ENCODE assay signal across 17 cellular contexts in genomic region chr15:78052545-78052944, GRCh38. TPM values are rescaled to one million over a fixed set of nuclear protein-coding genes. Genes with fewer than 3 reads are reported as not detected.
DNase-seq lines count a peak whose midpoint lies in the region; ATAC-seq and TF ChIP-seq lines count a peak whose summit lies in the region.
"Had no signal": no experiment of that assay in that cellular context is flagged by ENCODE, and none has a peak within 500 bp of the region (broad histone marks: within the 10 kb centered on the region; RNA-seq: fewer than 3 reads in every experiment).

No MANE protein-coding gene starts in this region.

- H3K4me3 ChIP-seq in BLaER1 = no peak overlapping the region
- no peak overlapping the region for H3K4me3 ChIP-seq in Caco-2 (ENCODE audit: low read depth, low read length)
- H3K4me3 ChIP-seq in naive thymus-derived CD4-positive, alpha-beta T cell (ENCODE audit: low read length) = no peak overlapping the region
- no peak overlapping the region for H3K4me3 ChIP-seq in right cardiac atrium (ENCODE audit: low read length)
- H3K4me3 ChIP-seq in smooth muscle cell = no peak overlapping the region

- H3K79me2 ChIP-seq in smooth muscle cell (ENCODE audit: low read depth) = peaks cover 35% of the 10 kb centered on the region

- peaks cover 10% of the 10 kb centered on the region for H3F3A ChIP-seq in smooth muscle cell (ENCODE audit: low read depth)

- H3K27me3 Mint-ChIP-seq in Caco-2 (ENCODE audit: insufficient read depth, unreplicated experiment) = no peaks in the 10 kb centered on the region
- no peaks in the 10 kb centered on the region for H3K27me3 Mint-ChIP-seq in activated naive CD8-positive, alpha-beta T cell
- no peaks in the 10 kb centered on the region for H3K27me3 Mint-ChIP-seq in naive thymus-derived CD4-positive, alpha-beta T cell

- ATAC-seq in naive thymus-derived CD4-positive, alpha-beta T cell = no peak
- ATAC-seq in GM19455 (IDR thresholded peaks at IDR 0.05; ENCODE audit: unreplicated experiment) = no peak
- ATAC-seq in left ventricle myocardium superior = no peak
- ATAC-seq in right cardiac atrium = no peak
- ATAC-seq: stimulated activated naive CD8-positive, alpha-beta T cell treated with anti-CD3 and anti-CD28 coated beads, Interleukin-15, Interleukin-2, amounts not matched to agents 100 U/mL and 50 U/mL, for 24 hours had no signal

- WGBS in right cardiac atrium = 87% methylated on average over 5 of the region's 5 CpGs
- 95% methylated on average over 5 of the region's 5 CpGs for WGBS in smooth muscle cell (ENCODE audit: low lambda C conversion rate)

- intact Hi-C loops in Caco-2 (cut with micrococcal nuclease; ENCODE audit: unreplicated experiment) (no loop called here), left ventricle myocardium superior (cut with micrococcal nuclease) (no loop called here), right cardiac atrium (cut with DNase I) (no loop called here)
- intact Hi-C loops in naive thymus-derived CD4-positive, alpha-beta T cell (cut with micrococcal nuclease) = loop anchor here in 1 of 2 donors (1.0 kb wide), 1 partner anchor 16 kb away; no protein-coding TSS in a partner anchor

- H2AFZ ChIP-seq in smooth muscle cell (ENCODE audit: low read depth) = no peak overlapping the region

- H3K27ac Mint-ChIP-seq in Caco-2 (ENCODE audit: unreplicated experiment) = peak overlapping the region; percentile 66
- H3K27ac Mint-ChIP-seq in activated naive CD8-positive, alpha-beta T cell = peak overlapping the region; percentile 98
- peak overlapping the region; percentile 82 to 93 (median 91) for H3K27ac Mint-ChIP-seq in naive thymus-derived CD4-positive, alpha-beta T cell
- H3K27ac Mint-ChIP-seq: progenitor cell of endocrine pancreas had no signal

- no peaks in the 10 kb centered on the region for H3K27me3 ChIP-seq in BLaER1
- no peaks in the 10 kb centered on the region for H3K27me3 ChIP-seq in Caco-2 (replicated peaks; ENCODE audit: control insufficient read depth, insufficient read depth, low read length)
- H3K27me3 ChIP-seq in naive thymus-derived CD4-positive, alpha-beta T cell (ENCODE audit: control insufficient read depth in 2 of 2, insufficient read depth in 2 of 2, low read length in 2 of 2) = no peaks in the 10 kb centered on the region
- no peaks in the 10 kb centered on the region for H3K27me3 ChIP-seq in right cardiac atrium (ENCODE audit: control insufficient read depth, insufficient read depth)
- no peaks in the 10 kb centered on the region for H3K27me3 ChIP-seq in smooth muscle cell (ENCODE audit: low read depth)

- peaks cover 16% of the 10 kb centered on the region for H3K36me3 ChIP-seq in BLaER1
- no peaks in the 10 kb centered on the region for H3K36me3 ChIP-seq in Caco-2 (ENCODE audit: control insufficient read depth, insufficient read depth, low read length)
- peaks cover 0 to 8% (median 0%) of the 10 kb centered on the region in 3 experiments for H3K36me3 ChIP-seq in naive thymus-derived CD4-positive, alpha-beta T cell (ENCODE audit: control insufficient read depth in 2 of 3, insufficient read depth in 3 of 3, low read length in 3 of 3)
- H3K36me3 ChIP-seq in smooth muscle cell (ENCODE audit: low read depth) = no peaks in the 10 kb centered on the region

- H3K9me3 Mint-ChIP-seq in Caco-2 (ENCODE audit: unreplicated experiment) = no peaks in the 10 kb centered on the region
- H3K9me3 Mint-ChIP-seq in activated naive CD8-positive, alpha-beta T cell (ENCODE audit: low read depth) = no peaks in the 10 kb centered on the region
- no peaks in the 10 kb centered on the region for H3K9me3 Mint-ChIP-seq in naive thymus-derived CD4-positive, alpha-beta T cell

- peak overlapping the region; percentile 40; the same call in 1 of the 2 replicates for H3K9ac ChIP-seq in BLaER1
- H3K9ac ChIP-seq in smooth muscle cell (ENCODE audit: low read depth) = no peak overlapping the region

- POLR2A ChIA-PET in Caco-2 (lab: Charles Lee) = no interaction called here
- POLR2A ChIA-PET in naive thymus-derived CD4-positive, alpha-beta T cell (lab: Charles Lee) = interaction anchor here (0.5 to 18.1 kb wide), 5 partner anchors 9 to 385 kb away, joined by 4 to 292 read pairs (median 14); partner anchors contain the start of gene TBC1D2B

- H3K36me3 Mint-ChIP-seq in Caco-2 (ENCODE audit: insufficient read depth, unreplicated experiment) = no peaks in the 10 kb centered on the region
- H3K36me3 Mint-ChIP-seq in activated naive CD8-positive, alpha-beta T cell = peaks cover 13% of the 10 kb centered on the region
- H3K36me3 Mint-ChIP-seq in naive thymus-derived CD4-positive, alpha-beta T cell = peaks cover 0 to 26% (median 3%) of the 10 kb centered on the region in 5 donors

- no peak overlapping the region for H3K4me3 Mint-ChIP-seq in Caco-2 (ENCODE audit: unreplicated experiment)
- peak overlapping the region; percentile 49 for H3K4me3 Mint-ChIP-seq in activated naive CD8-positive, alpha-beta T cell
- H3K4me3 Mint-ChIP-seq in naive thymus-derived CD4-positive, alpha-beta T cell = peak overlapping the region in 8 of 10 donors; percentile 49 to 78 (median 63)

- H3K4me1 ChIP-seq in BLaER1 (peaks cover 100% of the 10 kb centered on the region), Caco-2 (peaks cover 51% of the 10 kb centered on the region), right cardiac atrium (ENCODE audit: control insufficient read depth, insufficient read depth, low read length) (peaks cover 16% of the 10 kb centered on the region), smooth muscle cell (ENCODE audit: low read depth) (peaks cover 25% of the 10 kb centered on the region)
- H3K4me1 ChIP-seq in naive thymus-derived CD4-positive, alpha-beta T cell (ENCODE audit: control insufficient read depth in 2 of 2, insufficient read depth in 2 of 2, low read length in 2 of 2) = peaks cover 86 to 98% of the 10 kb centered on the region in 2 donors

- H3K9me3 ChIP-seq in BLaER1 (no peaks in the 10 kb centered on the region), Caco-2 (no peaks in the 10 kb centered on the region), right cardiac atrium (ENCODE audit: control insufficient read depth, low read length) (no peaks in the 10 kb centered on the region), smooth muscle cell (replicated peaks; ENCODE audit: low read depth) (no peaks in the 10 kb centered on the region)
- no peaks in the 10 kb centered on the region for H3K9me3 ChIP-seq in naive thymus-derived CD4-positive, alpha-beta T cell (ENCODE audit: control insufficient read depth in 2 of 3, low read length in 3 of 3)

- DNase-seq in Caco-2 (no peak), left ventricle myocardium superior (no peak), right cardiac atrium (no peak), smooth muscle cell (lab: John Stamatoyannopoulos, UW; ENCODE audit: unreplicated experiment) (no peak)
- no peak for DNase-seq in naive thymus-derived CD4-positive, alpha-beta T cell
- DNase-seq: erythroblast; NCI-H2227 treated with DMSO at 0.1 percent for 48 hours; stimulated activated CD4-positive, alpha-beta T cell treated with anti-CD3 and anti-CD28 coated beads, Interleukin-4, amount 100 ng/mL, for 1 hour; stimulated activated naive CD8-positive, alpha-beta T cell treated with anti-CD3 and anti-CD28 coated beads, Interleukin-15, Interleukin-2, amounts not matched to agents 100 U/mL and 50 U/mL, for 24 hours; T1000 had no signal

- H3K4me2 ChIP-seq in BLaER1 = peak overlapping the region; percentile 81
- no peak overlapping the region for H3K4me2 ChIP-seq in smooth muscle cell

- peaks cover 30% of the 10 kb centered on the region for H3K4me1 Mint-ChIP-seq in Caco-2 (ENCODE audit: low read depth, unreplicated experiment)
- H3K4me1 Mint-ChIP-seq in activated naive CD8-positive, alpha-beta T cell (ENCODE audit: low read depth) = peaks cover 98% of the 10 kb centered on the region
- H3K4me1 Mint-ChIP-seq in naive thymus-derived CD4-positive, alpha-beta T cell = peaks cover 73 to 98% (median 95%) of the 10 kb centered on the region in 7 donors

- BruUV-seq in Caco-2 (replicated peaks; lab: Mats Ljungman, UMichigan) = no TSS peak

- CTCF ChIA-PET in Caco-2 (lab: Charles Lee) = interaction anchor here (1.2 kb wide), 1 partner anchor 30 kb away, joined by 3 read pairs; no protein-coding TSS in a partner anchor
- CTCF ChIA-PET in naive thymus-derived CD4-positive, alpha-beta T cell (lab: Charles Lee) = interaction anchor here (0.9 to 3.3 kb wide), 2 partner anchors 15 to 18 kb away, joined by 6 to 16 read pairs; no protein-coding TSS in a partner anchor

- H4K20me1 ChIP-seq in BLaER1 = no peaks in the 10 kb centered on the region
- peaks cover 91% of the 10 kb centered on the region for H4K20me1 ChIP-seq in smooth muscle cell (ENCODE audit: low read depth)

- no peak for TF ChIP-seq CTCF in Caco-2 (IDR thresholded peaks at IDR 0.05; ENCODE audit: insufficient read depth in 1 of 2, low read depth in 1 of 2, low read length in 1 of 2, severe bottlenecking in 1 of 2, unreplicated experiment in 1 of 2)
- TF ChIP-seq CTCF in smooth muscle cell (IDR thresholded peaks at IDR 0.05; ENCODE audit: borderline replicate concordance, insufficient read depth, poor library complexity, severe bottlenecking) = no peak

- H3K27ac ChIP-seq in BLaER1 = peak overlapping the region; percentile 87
- peak overlapping the region; percentile 70 for H3K27ac ChIP-seq in naive thymus-derived CD4-positive, alpha-beta T cell (ENCODE audit: low read depth, low read length)
- no peak overlapping the region for H3K27ac ChIP-seq in right cardiac atrium (ENCODE audit: low read length)
- no peak overlapping the region for H3K27ac ChIP-seq in smooth muscle cell (ENCODE audit: low read depth)

RNA-seq across cellular contexts. Expression of gene TBC1D2B, which starts 25.0 kb away (rescaled TPM):
- total RNA-seq in Caco-2 (2022) (18.3 and 19.1 TPM in 2 replicates), left ventricle myocardium superior (11.9 TPM), right cardiac atrium (10 to 100 TPM; 14.0 to 19.8 (median 15.6) TPM), smooth muscle cell (19.4 and 31.9 TPM in 2 replicates)
- 100 to 1,000 TPM in 2 of 5 experiments, 10 to 100 TPM in 3; 69.7 to 119 (median 86.1) TPM for total RNA-seq in naive thymus-derived CD4-positive, alpha-beta T cell
- 10 to 100 TPM in 1 of 2 donors, 1 to 10 TPM in 1; 7.4 to 14.5 TPM for polyA plus RNA-seq in naive thymus-derived CD4-positive, alpha-beta T cell
- polyA plus RNA-seq in right cardiac atrium (8.2 TPM), smooth muscle cell (14.2 and 16.1 TPM in 2 replicates)

RNA-seq across cellular contexts. Expression of gene SH2D7, which starts 39.8 kb away (rescaled TPM):
- not detected in 2 replicates for total RNA-seq in Caco-2 (2022)
- not detected for total RNA-seq in naive thymus-derived CD4-positive, alpha-beta T cell
- not detected for polyA plus RNA-seq in naive thymus-derived CD4-positive, alpha-beta T cell
- total RNA-seq in left ventricle myocardium superior = not detected
- not detected for total RNA-seq in right cardiac atrium
- polyA plus RNA-seq in right cardiac atrium = 0.02 TPM
- not detected in 2 replicates for total RNA-seq in smooth muscle cell
- polyA plus RNA-seq in smooth muscle cell = 0.07 and 0.34 TPM in 2 replicates
- total RNA-seq: bronchial epithelial cell, PC-3, progenitor cell of endocrine pancreas had no signal
- polyA plus RNA-seq: BJ had no signal

Comparison
In these comparisons a context has a peak if more than half of its experiments do, and no peak if none do; other contexts are left out.
1. H3K27ac ChIP-seq: peak in BLaER1 (single experiment) and naive thymus-derived CD4-positive, alpha-beta T cell (single experiment); none in right cardiac atrium (single experiment) and smooth muscle cell (single experiment).
2. Peak in every context shown above with its lines, with median percentiles within 50 percentile points of each other: H3K27ac Mint-ChIP-seq.